ENCODE assay signal across 2 cellular contexts in the genomic region with DNA sequence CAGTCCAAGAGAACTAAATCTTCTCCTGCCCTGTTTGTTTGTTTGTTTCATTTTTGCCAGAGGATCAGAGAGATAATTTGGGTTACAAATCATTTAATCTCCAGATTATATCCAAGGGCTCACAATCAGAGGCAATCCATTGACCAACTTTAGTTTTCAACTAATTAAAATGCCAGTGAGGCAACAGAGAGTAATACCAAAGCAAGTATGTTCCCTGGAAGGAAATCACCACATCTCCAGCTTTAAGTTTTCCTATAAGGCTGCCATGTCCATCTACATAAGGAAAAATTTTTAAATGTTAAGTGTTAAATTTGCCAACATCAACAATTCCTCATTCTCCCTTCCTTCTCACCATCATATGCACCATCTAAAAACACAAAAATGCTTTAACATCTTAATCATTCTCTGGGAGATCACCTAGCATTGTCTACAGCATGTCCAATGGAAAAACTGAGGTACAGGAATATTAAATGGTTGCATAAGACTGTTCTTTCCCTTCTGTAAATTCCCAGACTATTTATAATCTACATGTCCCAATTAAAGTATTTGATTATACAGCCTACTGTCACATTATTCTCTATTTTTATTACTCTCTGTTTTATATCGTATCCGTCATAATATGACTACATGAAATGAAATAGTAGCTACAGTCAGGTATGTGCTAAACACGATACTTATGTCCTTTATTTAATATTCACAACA.
A peak's percentile ranks its signal among the peaks of the same experiment; 100 is the strongest.
TF ChIP-seq lines count a peak whose summit lies in the region.

No MANE protein-coding gene starts in this region.

TF ChIP-seq in A549, 52 proteins besides CTCF, POLR2A, EP300 and RAD21:
- TF ChIP-seq, protein P1, sequence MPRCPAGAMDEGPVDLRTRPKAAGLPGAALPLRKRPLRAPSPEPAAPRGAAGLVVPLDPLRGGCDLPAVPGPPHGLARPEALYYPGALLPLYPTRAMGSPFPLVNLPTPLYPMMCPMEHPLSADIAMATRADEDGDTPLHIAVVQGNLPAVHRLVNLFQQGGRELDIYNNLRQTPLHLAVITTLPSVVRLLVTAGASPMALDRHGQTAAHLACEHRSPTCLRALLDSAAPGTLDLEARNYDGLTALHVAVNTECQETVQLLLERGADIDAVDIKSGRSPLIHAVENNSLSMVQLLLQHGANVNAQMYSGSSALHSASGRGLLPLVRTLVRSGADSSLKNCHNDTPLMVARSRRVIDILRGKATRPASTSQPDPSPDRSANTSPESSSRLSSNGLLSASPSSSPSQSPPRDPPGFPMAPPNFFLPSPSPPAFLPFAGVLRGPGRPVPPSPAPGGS (IDR thresholded peaks at IDR 0.05): no peak
TF ChIP-seq in A549: peak in this region for 0.

TF ChIP-seq in GM12878, 131 proteins besides CTCF, POLR2A, EP300 and RAD21:
- no peak for TF ChIP-seq HDAC6 (IDR thresholded peaks at IDR 0.05; ENCODE audit: unreplicated experiment)
- TF ChIP-seq, protein P2, sequence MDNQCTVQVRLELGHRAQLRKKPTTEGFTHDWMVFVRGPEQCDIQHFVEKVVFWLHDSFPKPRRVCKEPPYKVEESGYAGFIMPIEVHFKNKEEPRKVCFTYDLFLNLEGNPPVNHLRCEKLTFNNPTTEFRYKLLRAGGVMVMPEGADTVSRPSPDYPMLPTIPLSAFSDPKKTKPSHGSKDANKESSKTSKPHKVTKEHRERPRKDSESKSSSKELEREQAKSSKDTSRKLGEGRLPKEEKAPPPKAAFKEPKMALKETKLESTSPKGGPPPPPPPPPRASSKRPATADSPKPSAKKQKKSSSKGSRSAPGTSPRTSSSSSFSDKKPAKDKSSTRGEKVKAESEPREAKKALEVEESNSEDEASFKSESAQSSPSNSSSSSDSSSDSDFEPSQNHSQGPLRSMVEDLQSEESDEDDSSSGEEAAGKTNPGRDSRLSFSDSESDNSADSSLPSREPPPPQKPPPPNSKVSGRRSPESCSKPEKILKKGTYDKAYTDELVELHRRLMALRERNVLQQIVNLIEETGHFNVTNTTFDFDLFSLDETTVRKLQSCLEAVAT (IDR thresholded peaks at IDR 0.05): no peak
- no peak for TF ChIP-seq CEBPB (IDR thresholded peaks at IDR 0.05; ENCODE audit: borderline replicate concordance in 1 of 2, low read depth in 2 of 2, low read length in 2 of 2)
- TF ChIP-seq, protein P3, sequence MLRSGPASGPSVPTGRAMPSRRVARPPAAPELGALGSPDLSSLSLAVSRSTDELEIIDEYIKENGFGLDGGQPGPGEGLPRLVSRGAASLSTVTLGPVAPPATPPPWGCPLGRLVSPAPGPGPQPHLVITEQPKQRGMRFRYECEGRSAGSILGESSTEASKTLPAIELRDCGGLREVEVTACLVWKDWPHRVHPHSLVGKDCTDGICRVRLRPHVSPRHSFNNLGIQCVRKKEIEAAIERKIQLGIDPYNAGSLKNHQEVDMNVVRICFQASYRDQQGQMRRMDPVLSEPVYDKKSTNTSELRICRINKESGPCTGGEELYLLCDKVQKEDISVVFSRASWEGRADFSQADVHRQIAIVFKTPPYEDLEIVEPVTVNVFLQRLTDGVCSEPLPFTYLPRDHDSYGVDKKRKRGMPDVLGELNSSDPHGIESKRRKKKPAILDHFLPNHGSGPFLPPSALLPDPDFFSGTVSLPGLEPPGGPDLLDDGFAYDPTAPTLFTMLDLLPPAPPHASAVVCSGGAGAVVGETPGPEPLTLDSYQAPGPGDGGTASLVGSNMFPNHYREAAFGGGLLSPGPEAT (IDR thresholded peaks at IDR 0.05; ENCODE audit: low read depth): peak; percentile 12; the same call in 1 of the 2 replicates
TF ChIP-seq in GM12878: peak in this region for 1.
